ENCODE assay signal across 1 cellular context in genomic region chr11:69652999-69653398, GRCh38.
TF ChIP-seq lines count a peak whose summit lies in the region.

No MANE protein-coding gene starts in this region.

TF ChIP-seq in endothelial cell of umbilical vein, 7 proteins besides CTCF, POLR2A, EP300 and RAD21:
- no peak for TF ChIP-seq FOS (IDR thresholded peaks at IDR 0.05; ENCODE audit: borderline replicate concordance, insufficient read depth, low read length)
- TF ChIP-seq JUN (IDR thresholded peaks at IDR 0.05; ENCODE audit: borderline replicate concordance, insufficient read depth, insufficient read length, low read depth): no peak
- no peak for TF ChIP-seq MAX (IDR thresholded peaks at IDR 0.05; ENCODE audit: insufficient read depth, insufficient read length)
- no peak for TF ChIP-seq POLR2AphosphoS5 (IDR thresholded peaks at IDR 0.05; ENCODE audit: insufficient read depth, low read depth, low read length)
- no peak for TF ChIP-seq MYC (IDR thresholded peaks at IDR 0.05; ENCODE audit: low read depth, low read length)
- no peak for TF ChIP-seq EZH2 (IDR thresholded peaks at IDR 0.05; ENCODE audit: borderline replicate concordance, low read depth, low read length, severe bottlenecking)
- TF ChIP-seq GATA2 (IDR thresholded peaks at IDR 0.05; ENCODE audit: insufficient read depth, insufficient read length, low read depth, low read length): no peak
